ENCODE assay signal across 9 cellular contexts in the genomic region with DNA sequence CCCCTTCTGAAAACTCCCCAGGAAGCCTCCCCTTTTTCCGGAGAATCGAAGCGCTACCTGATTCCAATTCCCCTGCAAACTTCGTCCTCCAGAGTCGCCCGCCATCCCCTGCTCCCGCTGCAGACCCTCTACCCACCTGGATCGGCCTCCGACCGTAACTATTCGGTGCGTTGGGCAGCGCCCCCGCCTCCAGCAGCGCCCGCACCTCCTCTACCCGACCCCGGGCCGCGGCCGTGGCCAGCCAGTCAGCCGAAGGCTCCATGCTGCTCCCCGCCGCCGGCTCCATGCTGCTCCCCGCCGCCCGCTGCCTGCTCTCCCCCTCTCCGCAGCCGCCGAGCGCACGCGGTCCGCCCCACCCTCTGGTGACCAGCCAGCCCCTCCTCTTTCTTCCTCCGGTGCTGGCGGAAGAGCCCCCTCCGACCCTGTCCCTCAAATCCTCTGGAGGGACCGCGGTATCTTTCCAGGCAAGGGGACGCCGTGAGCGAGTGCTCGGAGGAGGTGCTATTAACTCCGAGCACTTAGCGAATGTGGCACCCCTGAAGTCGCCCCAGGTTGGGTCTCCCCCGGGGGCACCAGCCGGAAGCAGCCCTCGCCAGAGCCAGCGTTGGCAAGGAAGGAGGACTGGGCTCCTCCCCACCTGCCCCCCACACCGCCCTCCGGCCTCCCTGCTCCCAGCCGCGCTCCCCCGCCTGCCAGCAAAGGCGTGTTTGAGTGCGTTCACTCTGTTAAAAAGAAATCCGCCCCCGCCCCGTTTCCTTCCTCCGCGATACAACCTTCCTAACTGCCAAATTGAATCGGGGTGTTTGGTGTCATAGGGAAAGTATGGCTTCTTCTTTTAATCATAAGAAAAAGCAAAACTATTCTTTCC. TPM values are rescaled to one million over a fixed set of nuclear protein-coding genes. Genes with fewer than 3 reads are reported as not detected.
DNase-seq lines count a peak whose midpoint lies in the region; ATAC-seq and TF ChIP-seq lines count a peak whose summit lies in the region.
"Had no signal": no experiment of that assay in that cellular context is flagged by ENCODE, and none has a peak within 500 bp of the region (broad histone marks: within the 10 kb centered on the region; RNA-seq: fewer than 3 reads in every experiment).

No MANE protein-coding gene starts in this region.

- peak overlapping the region; percentile 6 for H3K4me3 ChIP-seq in mononuclear cell (ENCODE audit: low read length)
- H3K4me3 ChIP-seq in tibial nerve = peak overlapping the region in 3 of 4 donors; percentile 17 to 42 (median 29)

- TF ChIP-seq EP300 in tibial nerve (IDR thresholded peaks at IDR 0.05) = no peak

- H3K4me1 Mint-ChIP-seq in effector memory CD8-positive, alpha-beta T cell (ENCODE audit: low read depth in 2 of 2) = peaks cover 19 to 24% of the 10 kb centered on the region in 2 donors

- DNase-seq in DMS53 treated with DMSO at 0.1 percent for 48 hours (lab: John Stamatoyannopoulos, UW; ENCODE audit: unreplicated experiment) (peak; percentile 44), LHCN-M2 (ENCODE audit: low read depth) (peak; percentile 89), T-helper 2 cell (peak in 3 of 5 experiments; percentile 17 to 47 (median 28)), tibial nerve (ENCODE audit: low spot score in 2 of 2) (no peak), RKO (ENCODE audit: low spot score) (no peak)
- no peak for DNase-seq in effector memory CD8-positive, alpha-beta T cell

- peaks cover 17% of the 10 kb centered on the region for H3K36me3 Mint-ChIP-seq in effector memory CD8-positive, alpha-beta T cell (ENCODE audit: insufficient read depth)

- peaks cover 26% of the 10 kb centered on the region for H3K4me1 ChIP-seq in mononuclear cell (ENCODE audit: insufficient read depth, low read length)
- H3K4me1 ChIP-seq in tibial nerve = peaks cover 0 to 33% (median 14%) of the 10 kb centered on the region in 4 donors

- no peak for TF ChIP-seq POLR2A in tibial nerve (IDR thresholded peaks at IDR 0.05)

- H3K27me3 ChIP-seq in mononuclear cell (ENCODE audit: insufficient read depth, low read length) = peaks cover 100% of the 10 kb centered on the region
- peaks cover 6 to 100% of the 10 kb centered on the region in 2 donors for H3K27me3 ChIP-seq in tibial nerve

- H3K27ac Mint-ChIP-seq in effector memory CD8-positive, alpha-beta T cell = peak overlapping the region in 1 of 2 donors; percentile 49

- no peak for TF ChIP-seq CTCF in tibial nerve (IDR thresholded peaks at IDR 0.05)

- H3K4me3 Mint-ChIP-seq in effector memory CD8-positive, alpha-beta T cell = peak overlapping the region; percentile 83 to 84

- no peak overlapping the region for H3K27ac ChIP-seq in tibial nerve

- peak; percentile 78 for ATAC-seq in GM21528 (IDR thresholded peaks at IDR 0.05; ENCODE audit: low FRiP score, unreplicated experiment)
- peak; percentile 76 for ATAC-seq in effector memory CD8-positive, alpha-beta T cell (replicated peaks)
- ATAC-seq: Panc1 had no signal

- H3K9me3 ChIP-seq in mononuclear cell (ENCODE audit: low read depth, low read length) (no peaks in the 10 kb centered on the region), tibial nerve (no peaks in the 10 kb centered on the region)

- no peaks in the 10 kb centered on the region for H3K36me3 ChIP-seq in tibial nerve

- peaks cover 89 to 100% of the 10 kb centered on the region in 2 donors for H3K27me3 Mint-ChIP-seq in effector memory CD8-positive, alpha-beta T cell

- H3K9me3 Mint-ChIP-seq in effector memory CD8-positive, alpha-beta T cell = peaks cover 0 to 2% of the 10 kb centered on the region in 2 donors

- 1% methylated on average over 61 to 63 of the region's 64 CpGs for WGBS in tibial nerve, 2 donors

RNA-seq across cellular contexts. Expression of a gene that starts 19.4 kb away (rescaled TPM):
- total RNA-seq in LHCN-M2 (2014; rRNA removed) (310 and 321 TPM in 2 replicates), mononuclear cell (1.2 TPM), tibial nerve (10 to 100 TPM in 1 of 4 donors, 1 to 10 TPM in 3; 1.7 to 11.6 (median 2.4) TPM)
- polyA plus RNA-seq in LHCN-M2 (2012) = 269 TPM

RNA-seq across cellular contexts. Expression of a gene that starts 19.8 kb away (rescaled TPM):
- total RNA-seq in LHCN-M2 (2014; rRNA removed) (2.9 and 6.2 TPM in 2 replicates), mononuclear cell (2.1 TPM), tibial nerve (1 to 10 TPM in 1 of 4 donors, under 1 TPM in 2, not detected in 1; 0.59 to 1.5 (median 0.90) TPM)
- 1.1 TPM for polyA plus RNA-seq in LHCN-M2 (2012)

RNA-seq across cellular contexts. Expression of a gene that starts 34.3 kb away (rescaled TPM):
- total RNA-seq in LHCN-M2 (2014; rRNA removed) (8.8 and 14.2 TPM in 2 replicates), mononuclear cell (0.63 TPM), tibial nerve (10 to 100 TPM; 18.2 to 33.1 (median 27.6) TPM)
- 7.7 TPM for polyA plus RNA-seq in LHCN-M2 (2012)

Comparison
In these comparisons a context has a peak if more than half of its experiments do, and no peak if none do; other contexts are left out.
1. DNase-seq: peak in DMS53 treated with DMSO at 0.1 percent for 48 hours (single experiment), LHCN-M2 (single experiment) and T-helper 2 cell (3 of 5); none in effector memory CD8-positive, alpha-beta T cell (0 of 3), tibial nerve (0 of 2) and RKO (single experiment).
2. RNA of a gene that starts 19.4 kb away (total RNA-seq): 310 to 321 TPM in LHCN-M2; 1.7 to 11.6 TPM in tibial nerve and 1.2 TPM in mononuclear cell (single experiment); every median in the first group is over 10 times any median in the second.